In genomic region chr15:83318861-83319415, GRCh38 we compare ENCODE assay signal across 21 cellular contexts. TPM values are rescaled to one million over a fixed set of nuclear protein-coding genes. Genes with fewer than 3 reads are reported as not detected.
DNase-seq lines count a peak whose midpoint lies in the region; ATAC-seq and TF ChIP-seq lines count a peak whose summit lies in the region.
"Had no signal": no experiment of that assay in that cellular context is flagged by ENCODE, and none has a peak within 500 bp of the region (broad histone marks: within the 10 kb centered on the region; RNA-seq: fewer than 3 reads in every experiment).

No MANE protein-coding gene starts in this region.

- H3K23ac ChIP-seq in mesenchymal stem cell (ENCODE audit: low read length in 2 of 2) = no peak overlapping the region

- no peaks in the 10 kb centered on the region for H3K79me1 ChIP-seq in mesenchymal stem cell (replicated peaks; ENCODE audit: low read length, poor library complexity, severe bottlenecking)

- H3K18ac ChIP-seq in mesenchymal stem cell (ENCODE audit: low read depth in 1 of 2, low read length in 2 of 2) = no peak overlapping the region

- no peak overlapping the region for H2BK12ac ChIP-seq in mesenchymal stem cell (ENCODE audit: low read length in 2 of 2)

- no peak overlapping the region for H2BK15ac ChIP-seq in mesenchymal stem cell (ENCODE audit: low read depth, poor library complexity, severe bottlenecking)

- no peak overlapping the region for H3K4ac ChIP-seq in mesenchymal stem cell (ENCODE audit: low read depth in 1 of 2, low read length in 2 of 2)

- TF ChIP-seq CTCF in lower leg skin (IDR thresholded peaks at IDR 0.05) (no peak), spleen (IDR thresholded peaks at IDR 0.05 in 8 of 11, conservative IDR thresholded peaks at IDR 0.05 in 3 of 11) (no peak)

- no peak overlapping the region for H2BK120ac ChIP-seq in mesenchymal stem cell (ENCODE audit: low read depth, low read length)

- no peaks in the 10 kb centered on the region for H3K36me3 ChIP-seq in mesenchymal stem cell (ENCODE audit: control insufficient read depth in 1 of 2, insufficient read depth in 2 of 2, low read depth in 1 of 2, low read length in 2 of 2)
- H3K36me3 ChIP-seq in spleen = no peaks in the 10 kb centered on the region
- H3K36me3 ChIP-seq: BE2C had no signal

- no peak for DNase-seq in left ventricle myocardium superior
- no peak for DNase-seq in cardiac septum (ENCODE audit: low spot score)
- peak; percentile 79 for DNase-seq in amniotic epithelial cell (ENCODE audit: low read depth)
- no peak for DNase-seq in mesenchymal stem cell
- no peak for DNase-seq in lower leg skin (ENCODE audit: low spot score in 2 of 2)
- DNase-seq in spleen = no peak
- DNase-seq: ACHN; BE2C; C1 segment of cervical spinal cord; CD4-positive, CD25-positive, alpha-beta regulatory T cell; CD8-positive, alpha-beta memory T cell; COR-L47; DMS 273 treated with DMSO at 0.1 percent for 48 hours; DMS53; DND-41; EL; H9 had no signal

- WGBS in mesenchymal stem cell = no CpG with 5 or more reads among the region's 3 CpGs
- WGBS in lower leg skin, 2 donors = 90 to 94% methylated on average over 3 of the region's 3 CpGs
- WGBS in spleen, 5 donors = 89 to 93% (median 90%) methylated on average over 3 of the region's 3 CpGs

- H3K4me3 ChIP-seq in mesenchymal stem cell (ENCODE audit: insufficient read depth in 1 of 2, low read depth in 1 of 2, low read length in 2 of 2) = no peak overlapping the region
- H3K4me3 ChIP-seq in lower leg skin (ENCODE audit: low read depth, poor library complexity, severe bottlenecking) = no peak overlapping the region
- no peak overlapping the region for H3K4me3 ChIP-seq in spleen
- H3K4me3 ChIP-seq: GM12878 had no signal

- H3K9ac ChIP-seq in mesenchymal stem cell (ENCODE audit: low read length) = no peak overlapping the region

- H3K27ac ChIP-seq in mesenchymal stem cell (ENCODE audit: low read length, poor library complexity, severe bottlenecking) (no peak overlapping the region), spleen (no peak overlapping the region)

- TF ChIP-seq POLR2A in lower leg skin (IDR thresholded peaks at IDR 0.05) = no peak
- TF ChIP-seq POLR2A in spleen (IDR thresholded peaks at IDR 0.05) = no peak

- H4K8ac ChIP-seq in mesenchymal stem cell (ENCODE audit: low read length) = no peak overlapping the region

- intact Hi-C loops in left ventricle myocardium superior (cut with micrococcal nuclease) (no loop called here), cardiac septum (cut with DNase I) (no loop called here), lower leg skin (cut with DNase I; ENCODE audit: low total_unique reads) (no loop called here), spleen (cut with DNase I; ENCODE audit: low total_unique reads) (no loop called here)

- H3K9me3 ChIP-seq in mesenchymal stem cell (ENCODE audit: control insufficient read depth, low read length) = no peaks in the 10 kb centered on the region
- H3K9me3 ChIP-seq in spleen = no peaks in the 10 kb centered on the region
- H3K9me3 ChIP-seq: BE2C had no signal

- H3K14ac ChIP-seq in mesenchymal stem cell (ENCODE audit: low read length in 2 of 2) = no peak overlapping the region

- H2AK5ac ChIP-seq in mesenchymal stem cell (ENCODE audit: low read length, severe bottlenecking) = peak overlapping the region; percentile 85

- peak; percentile 31 for ATAC-seq in left ventricle myocardium superior
- no peak for ATAC-seq in GM21390 (IDR thresholded peaks at IDR 0.05; ENCODE audit: unreplicated experiment)
- ATAC-seq: GM12878, HepG2 had no signal

- H2AFZ ChIP-seq in mesenchymal stem cell (ENCODE audit: low read depth, low read length) = no peak overlapping the region

- no peak overlapping the region for H2BK5ac ChIP-seq in mesenchymal stem cell (ENCODE audit: low read depth, low read length, poor library complexity, severe bottlenecking)

- H3K27me3 ChIP-seq in mesenchymal stem cell (ENCODE audit: control insufficient read depth in 1 of 2, insufficient read depth in 1 of 2, low read length in 2 of 2) (no peaks in the 10 kb centered on the region), spleen (replicated peaks in 1 of 7) (peaks cover 0 to 18% (median 0%) of the 10 kb centered on the region in 7 donors)

- H3K4me1 ChIP-seq in mesenchymal stem cell (ENCODE audit: control insufficient read depth, insufficient read depth, low read depth, low read length) (peaks cover 23% of the 10 kb centered on the region), spleen (no peaks in the 10 kb centered on the region)
- H3K4me1 ChIP-seq: BE2C had no signal

- no peak overlapping the region for H3K4me2 ChIP-seq in mesenchymal stem cell (ENCODE audit: low read length, poor library complexity, severe bottlenecking)

- H4K91ac ChIP-seq in mesenchymal stem cell (ENCODE audit: low read length) = no peak overlapping the region

RNA-seq across cellular contexts. Expression of gene BNC1, which starts 34.5 kb away (rescaled TPM):
- total RNA-seq in left ventricle myocardium superior (1.2 TPM), cardiac septum (0.11 TPM), lower leg skin (10 to 100 TPM; 26.2 to 31.6 (median 28.8) TPM), spleen (under 1 TPM in 5 of 7 donors, not detected in 2; 0.13 to 0.41 (median 0.29) TPM)
- 2.7 TPM for polyA plus RNA-seq in mesenchymal stem cell (2013, experiment 1 of 2)
- 2.7 TPM for polyA plus RNA-seq in mesenchymal stem cell (2013, experiment 2 of 2)
- polyA plus RNA-seq in spleen = under 1 TPM; 0.02 to 0.06 (median 0.03) TPM
- total RNA-seq: CD4-positive, CD25-positive, alpha-beta regulatory T cell; CD8-positive, alpha-beta memory T cell; G401; GM12878; H9; HepG2 had no signal
- polyA plus RNA-seq: CD4-positive, CD25-positive, alpha-beta regulatory T cell; CD8-positive, alpha-beta memory T cell; HepG2 had no signal

Comparison
In these comparisons a context has a peak if more than half of its experiments do, and no peak if none do; other contexts are left out.
1. RNA of gene BNC1, which starts 34.5 kb away (total RNA-seq): 26.2 to 31.6 TPM in lower leg skin; 1.2 TPM in left ventricle myocardium superior (single experiment), 0.13 to 0.41 TPM in spleen and 0.11 TPM in cardiac septum (single experiment); every median in the first group is over 10 times any median in the second.